In genomic region chr6:25052181-25052580, GRCh38 we compare ENCODE assay signal across 1 cellular context.
TF ChIP-seq lines count a peak whose summit lies in the region.

No MANE protein-coding gene starts in this region.

TF ChIP-seq in GM12878, 131 proteins besides CTCF, POLR2A, EP300 and RAD21 (continued from another document):
- TF ChIP-seq, protein P1, sequence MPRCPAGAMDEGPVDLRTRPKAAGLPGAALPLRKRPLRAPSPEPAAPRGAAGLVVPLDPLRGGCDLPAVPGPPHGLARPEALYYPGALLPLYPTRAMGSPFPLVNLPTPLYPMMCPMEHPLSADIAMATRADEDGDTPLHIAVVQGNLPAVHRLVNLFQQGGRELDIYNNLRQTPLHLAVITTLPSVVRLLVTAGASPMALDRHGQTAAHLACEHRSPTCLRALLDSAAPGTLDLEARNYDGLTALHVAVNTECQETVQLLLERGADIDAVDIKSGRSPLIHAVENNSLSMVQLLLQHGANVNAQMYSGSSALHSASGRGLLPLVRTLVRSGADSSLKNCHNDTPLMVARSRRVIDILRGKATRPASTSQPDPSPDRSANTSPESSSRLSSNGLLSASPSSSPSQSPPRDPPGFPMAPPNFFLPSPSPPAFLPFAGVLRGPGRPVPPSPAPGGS (IDR thresholded peaks at IDR 0.05; ENCODE audit: borderline replicate concordance, insufficient read depth, low read depth, low read length, poor library complexity, severe bottlenecking) = no peak
- TF ChIP-seq BCL11A (IDR thresholded peaks at IDR 0.05; ENCODE audit: low read depth, low read length) (no peak), POLR2AphosphoS5 (IDR thresholded peaks at IDR 0.05; ENCODE audit: low read length) (no peak), BACH1 (IDR thresholded peaks at IDR 0.05; ENCODE audit: borderline replicate concordance) (no peak), YBX1 (IDR thresholded peaks at IDR 0.05) (no peak), ETV6 (conservative IDR thresholded peaks at IDR 0.05 in 1 of 2, IDR thresholded peaks at IDR 0.05 in 1 of 2; ENCODE audit: borderline replicate concordance in 1 of 2, low read depth in 1 of 2) (no peak), SP1 (IDR thresholded peaks at IDR 0.05; ENCODE audit: low read depth, low read length) (no peak)
- TF ChIP-seq, protein P2, sequence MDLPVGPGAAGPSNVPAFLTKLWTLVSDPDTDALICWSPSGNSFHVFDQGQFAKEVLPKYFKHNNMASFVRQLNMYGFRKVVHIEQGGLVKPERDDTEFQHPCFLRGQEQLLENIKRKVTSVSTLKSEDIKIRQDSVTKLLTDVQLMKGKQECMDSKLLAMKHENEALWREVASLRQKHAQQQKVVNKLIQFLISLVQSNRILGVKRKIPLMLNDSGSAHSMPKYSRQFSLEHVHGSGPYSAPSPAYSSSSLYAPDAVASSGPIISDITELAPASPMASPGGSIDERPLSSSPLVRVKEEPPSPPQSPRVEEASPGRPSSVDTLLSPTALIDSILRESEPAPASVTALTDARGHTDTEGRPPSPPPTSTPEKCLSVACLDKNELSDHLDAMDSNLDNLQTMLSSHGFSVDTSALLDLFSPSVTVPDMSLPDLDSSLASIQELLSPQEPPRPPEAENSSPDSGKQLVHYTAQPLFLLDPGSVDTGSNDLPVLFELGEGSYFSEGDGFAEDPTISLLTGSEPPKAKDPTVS (IDR thresholded peaks at IDR 0.05; ENCODE audit: low read depth, low read length) = no peak
TF ChIP-seq in GM12878: peak in this region for 0.
